Comparison of ENCODE assay signal across 1 cellular context in genomic region chr15:56887782-56888127, GRCh38.
TF ChIP-seq lines count a peak whose summit lies in the region.

No MANE protein-coding gene starts in this region.

TF ChIP-seq in GM23338, 12 proteins besides CTCF, POLR2A, EP300 and RAD21 (continued from another document):
- no peak for TF ChIP-seq ETS1 (IDR thresholded peaks at IDR 0.05)
- TF ChIP-seq ZNF462 (CRISPR knock-in tag; IDR thresholded peaks at IDR 0.05), result no peak
- TF ChIP-seq EZH2 (IDR thresholded peaks at IDR 0.05; ENCODE audit: low read depth, unreplicated experiment), result no peak
- TF ChIP-seq CREB1 (CRISPR knock-in tag; IDR thresholded peaks at IDR 0.05; ENCODE audit: low read depth), result no peak
- TF ChIP-seq ZNF114 (CRISPR knock-in tag; IDR thresholded peaks at IDR 0.05), result no peak
- TF ChIP-seq JUNB (IDR thresholded peaks at IDR 0.05; ENCODE audit: unreplicated experiment), result no peak
